In the genomic region with DNA sequence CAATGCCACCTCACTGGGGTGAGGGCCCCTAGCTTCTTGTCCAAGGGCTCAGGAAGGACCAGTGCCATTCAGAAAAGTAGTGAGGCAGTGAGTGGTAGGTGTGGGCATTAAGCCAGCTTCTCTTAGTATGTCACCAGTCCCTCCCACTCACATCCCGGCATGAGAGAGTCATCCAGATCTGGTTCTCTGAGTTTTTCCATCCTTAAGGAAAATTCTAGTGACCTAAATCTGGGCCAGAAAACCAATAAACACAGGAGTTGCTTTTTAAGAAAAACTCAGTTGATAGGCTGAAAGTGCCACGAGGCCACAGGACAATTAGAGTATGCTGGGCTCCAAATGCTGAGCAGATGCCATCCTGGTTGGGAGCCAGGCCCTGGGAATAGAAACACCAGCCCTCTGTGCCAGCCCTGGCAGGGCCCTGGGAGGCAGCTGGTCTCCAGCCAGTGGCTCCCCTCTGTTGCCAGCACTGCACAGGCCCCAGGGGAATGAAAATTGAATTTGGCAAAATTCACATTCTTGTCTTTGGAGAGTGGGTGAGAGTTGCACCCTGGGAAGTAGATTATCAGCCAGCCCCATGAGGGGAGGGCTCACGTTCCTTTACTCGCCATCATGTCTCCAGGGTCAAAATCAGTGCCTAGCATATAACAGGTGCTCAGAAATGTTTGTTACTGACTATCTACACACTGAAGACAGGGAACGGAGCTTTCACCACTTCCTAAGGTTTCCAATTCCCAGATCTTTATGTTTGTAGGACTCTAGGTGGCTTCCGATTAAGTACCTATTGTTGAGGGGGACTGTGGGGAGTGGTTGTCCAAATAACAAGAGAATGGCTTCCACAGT, we compare ENCODE assay signal across 9 cellular contexts. TPM values are rescaled to one million over a fixed set of nuclear protein-coding genes. Genes with fewer than 3 reads are reported as not detected.
DNase-seq lines count a peak whose midpoint lies in the region; ATAC-seq and TF ChIP-seq lines count a peak whose summit lies in the region.
"Had no signal": no experiment of that assay in that cellular context is flagged by ENCODE, and none has a peak within 500 bp of the region (broad histone marks: within the 10 kb centered on the region; RNA-seq: fewer than 3 reads in every experiment).

No MANE protein-coding gene starts in this region.

- TF ChIP-seq EP300 in stomach (IDR thresholded peaks at IDR 0.05), result no peak

- no peaks in the 10 kb centered on the region for H3K27me3 ChIP-seq in RWPE2 (ENCODE audit: insufficient read depth, poor library complexity, severe bottlenecking)
- peaks cover 36% of the 10 kb centered on the region for H3K27me3 ChIP-seq in foreskin keratinocyte
- H3K27me3 ChIP-seq in stomach, result no peaks in the 10 kb centered on the region

- H3K36me3 Mint-ChIP-seq in stimulated activated effector memory CD8-positive, alpha-beta T cell treated with anti-CD3 and anti-CD28 coated beads, Interleukin-12 subunit alpha, Interleukin-12 subunit beta, amount 100 ng/mL, for 72 hours, result no peaks in the 10 kb centered on the region

- H3K4me1 ChIP-seq in RWPE2 (ENCODE audit: insufficient read depth, poor library complexity, severe bottlenecking), result peaks cover 11% of the 10 kb centered on the region
- H3K4me1 ChIP-seq in foreskin keratinocyte, result no peaks in the 10 kb centered on the region
- H3K4me1 ChIP-seq in stomach, result peaks cover 0 to 20% (median 8%) of the 10 kb centered on the region in 4 donors

- H3K9me3 ChIP-seq in RWPE2 (ENCODE audit: severe bottlenecking) (no peaks in the 10 kb centered on the region), stomach (peaks cover 0 to 9% (median 8%) of the 10 kb centered on the region in 4 donors)

- DNase-seq in EL, result peak; percentile 51
- no peak for DNase-seq in RWPE2 (ENCODE audit: low spot score)
- DNase-seq in foreskin keratinocyte, result no peak
- peak; percentile 83 for DNase-seq in putamen (ENCODE audit: low spot score)
- DNase-seq in stomach, result no peak
- DNase-seq in stimulated activated effector memory CD8-positive, alpha-beta T cell treated with anti-CD3 and anti-CD28 coated beads, Interleukin-12 subunit alpha, Interleukin-12 subunit beta, amount 100 ng/mL, for 72 hours (ENCODE audit: low spot score in 2 of 2), result no peak
- DNase-seq: effector CD8-positive, alpha-beta T cell had no signal

- WGBS in stomach, 5 donors, result 73 to 78% (median 76%) methylated on average over 6 of the region's 6 CpGs

- H3K9me3 Mint-ChIP-seq in stimulated activated effector memory CD8-positive, alpha-beta T cell treated with anti-CD3 and anti-CD28 coated beads, Interleukin-12 subunit alpha, Interleukin-12 subunit beta, amount 100 ng/mL, for 72 hours, result peaks cover 2% of the 10 kb centered on the region

- ATAC-seq in RWPE2 (ENCODE audit: low read depth), result 0 out of 3 replicates have a peak, but pooled peaks have one; percentile 33
- ATAC-seq in foreskin keratinocyte, result peak; percentile 35
- no peak for ATAC-seq in GM21786 (IDR thresholded peaks at IDR 0.05; ENCODE audit: unreplicated experiment)
- no peak for ATAC-seq in HG02798 (IDR thresholded peaks at IDR 0.05; ENCODE audit: poor library complexity, unreplicated experiment)
- ATAC-seq in stimulated activated effector memory CD8-positive, alpha-beta T cell treated with anti-CD3 and anti-CD28 coated beads, Interleukin-12 subunit alpha, Interleukin-12 subunit beta, amount 100 ng/mL, for 72 hours, result no peak

- H3K27ac ChIP-seq in RWPE2 (ENCODE audit: poor library complexity, severe bottlenecking) (no peak overlapping the region), foreskin keratinocyte (no peak overlapping the region), stomach (no peak overlapping the region)

- H3K36me3 ChIP-seq in RWPE2 (ENCODE audit: low read depth) (no peaks in the 10 kb centered on the region), stomach (no peaks in the 10 kb centered on the region)

- H3K4me3 ChIP-seq in RWPE2 (ENCODE audit: severe bottlenecking) (no peak overlapping the region), stomach (no peak overlapping the region)

- H3K4me1 Mint-ChIP-seq in stimulated activated effector memory CD8-positive, alpha-beta T cell treated with anti-CD3 and anti-CD28 coated beads, Interleukin-12 subunit alpha, Interleukin-12 subunit beta, amount 100 ng/mL, for 72 hours, result peaks cover 10% of the 10 kb centered on the region

- no peak overlapping the region for H3K4me3 Mint-ChIP-seq in stimulated activated effector memory CD8-positive, alpha-beta T cell treated with anti-CD3 and anti-CD28 coated beads, Interleukin-12 subunit alpha, Interleukin-12 subunit beta, amount 100 ng/mL, for 72 hours

- no peak overlapping the region for H3K27ac Mint-ChIP-seq in stimulated activated effector memory CD8-positive, alpha-beta T cell treated with anti-CD3 and anti-CD28 coated beads, Interleukin-12 subunit alpha, Interleukin-12 subunit beta, amount 100 ng/mL, for 72 hours

- intact Hi-C loops in stomach (cut with DNase I; ENCODE audit: low total_unique reads), result no loop called here

- TF ChIP-seq POLR2A in stomach (IDR thresholded peaks at IDR 0.05), result no peak

- TF ChIP-seq CTCF in RWPE2 (IDR thresholded peaks at IDR 0.05; ENCODE audit: poor library complexity, severe bottlenecking), result no peak
- TF ChIP-seq CTCF in foreskin keratinocyte (conservative IDR thresholded peaks at IDR 0.05), result no peak
- no peak for TF ChIP-seq CTCF in stomach (IDR thresholded peaks at IDR 0.05)

RNA-seq across cellular contexts. Expression of gene FAM43A, which starts 52.8 kb away (rescaled TPM):
- total RNA-seq in foreskin keratinocyte, result 0.58 and 0.63 TPM in 2 replicates
- polyA plus RNA-seq in foreskin keratinocyte, result 0.54 and 0.69 TPM in 2 replicates
- total RNA-seq in stomach, result 10 to 100 TPM in 2 of 5 donors, 1 to 10 TPM in 3; 1.3 to 42.0 (median 6.4) TPM
- 1 to 10 TPM; 2.7 to 5.4 (median 3.0) TPM for polyA plus RNA-seq in stomach

Comparison
In these comparisons a context has a peak if more than half of its experiments do, and no peak if none do; other contexts are left out.
1. DNase-seq: peak in EL (single experiment) and putamen (single experiment); none in RWPE2 (single experiment), foreskin keratinocyte (0 of 2), stomach (single experiment) and stimulated activated effector memory CD8-positive, alpha-beta T cell treated with anti-CD3 and anti-CD28 coated beads, Interleukin-12 subunit alpha, Interleukin-12 subunit beta, amount 100 ng/mL, for 72 hours (0 of 2).
2. ATAC-seq: peak in RWPE2 (single experiment) and foreskin keratinocyte (single experiment); none in GM21786 (single experiment), HG02798 (single experiment) and stimulated activated effector memory CD8-positive, alpha-beta T cell treated with anti-CD3 and anti-CD28 coated beads, Interleukin-12 subunit alpha, Interleukin-12 subunit beta, amount 100 ng/mL, for 72 hours (single experiment).